8 cellular contexts compared by ENCODE assay signal in genomic region chr9:114662081-114662989, GRCh38. TPM values are rescaled to one million over a fixed set of nuclear protein-coding genes. Genes with fewer than 3 reads are reported as not detected.
DNase-seq lines count a peak whose midpoint lies in the region; ATAC-seq lines count a peak whose summit lies in the region.

No MANE protein-coding gene starts in this region.

- no peaks in the 10 kb centered on the region for H3K27me3 ChIP-seq in right cardiac atrium (ENCODE audit: control insufficient read depth, insufficient read depth)

- peak overlapping the region; percentile 2 for H3K9ac ChIP-seq in SK-N-MC (ENCODE audit: insufficient read length)

- 34% methylated on average over 10 of the region's 10 CpGs for WGBS in right cardiac atrium

- DNase-seq in AG20443 (ENCODE audit: low spot score) (peak; percentile 87), SK-N-MC (ENCODE audit: low read depth, low spot score) (no peak), right cardiac atrium (peak in 2 of 3 donors; percentile 19 to 53), NCI-H524 treated with DMSO at 0.1 percent for 48 hours (lab: John Stamatoyannopoulos, UW) (no peak)
- DNase-seq in activated naive CD8-positive, alpha-beta T cell treated with anti-CD3 and anti-CD28 coated beads, Interleukin-2, amount 10 ng/mL, durations not matched to agents 7 days and 5 days: peak; percentile 66
- DNase-seq in stimulated activated CD4-positive, alpha-beta T cell treated with anti-CD3 and anti-CD28 coated beads, Interleukin-12 subunit alpha, Interleukin-12 subunit beta, amount 100 ng/mL, for 4 hours: peak; percentile 61

- no peak overlapping the region for H3K4me3 Mint-ChIP-seq in activated naive CD8-positive, alpha-beta T cell treated with anti-CD3 and anti-CD28 coated beads, Interleukin-2, amount 10 ng/mL, durations not matched to agents 7 days and 5 days

- no peaks in the 10 kb centered on the region for H3K36me3 Mint-ChIP-seq in activated naive CD8-positive, alpha-beta T cell treated with anti-CD3 and anti-CD28 coated beads, Interleukin-2, amount 10 ng/mL, durations not matched to agents 7 days and 5 days

- H3K4me3 ChIP-seq in SK-N-MC: no peak overlapping the region
- no peak overlapping the region for H3K4me3 ChIP-seq in right cardiac atrium (ENCODE audit: low read length)

- POLR2A ChIA-PET in activated naive CD8-positive, alpha-beta T cell treated with anti-CD3 and anti-CD28 coated beads, Interleukin-2, amount 10 ng/mL, durations not matched to agents 7 days and 5 days (lab: Charles Lee): interaction anchor here (1.3 kb wide), 1 partner anchor 256 kb away, joined by 3 read pairs; no protein-coding TSS in a partner anchor

- peaks cover 10% of the 10 kb centered on the region for H3K27me3 Mint-ChIP-seq in activated naive CD8-positive, alpha-beta T cell treated with anti-CD3 and anti-CD28 coated beads, Interleukin-2, amount 10 ng/mL, durations not matched to agents 7 days and 5 days

- peaks cover 2% of the 10 kb centered on the region for H3K4me1 Mint-ChIP-seq in activated naive CD8-positive, alpha-beta T cell treated with anti-CD3 and anti-CD28 coated beads, Interleukin-2, amount 10 ng/mL, durations not matched to agents 7 days and 5 days

- H3K4me1 ChIP-seq in right cardiac atrium (ENCODE audit: control insufficient read depth, insufficient read depth, low read length): no peaks in the 10 kb centered on the region

- H3K9me3 ChIP-seq in SK-N-MC (ENCODE audit: low read depth, low read length) (no peaks in the 10 kb centered on the region), right cardiac atrium (ENCODE audit: control insufficient read depth, low read length) (no peaks in the 10 kb centered on the region)

- intact Hi-C loops in right cardiac atrium (cut with DNase I): loop anchor here in 2 of 4 donors (10.0 kb wide), 1 partner anchor 352 kb away; no protein-coding TSS in a partner anchor

- ATAC-seq in GM18867 (IDR thresholded peaks at IDR 0.05; ENCODE audit: unreplicated experiment) (peak; percentile 84), HG03439 (IDR thresholded peaks at IDR 0.05; ENCODE audit: unreplicated experiment) (peak; percentile 73), right cardiac atrium (peak; percentile 75 to 76)
- peak; percentile 93 for ATAC-seq in activated naive CD8-positive, alpha-beta T cell treated with anti-CD3 and anti-CD28 coated beads, Interleukin-2, amount 10 ng/mL, durations not matched to agents 7 days and 5 days (ENCODE audit: low read depth)

- no peak overlapping the region for H3K27ac Mint-ChIP-seq in activated naive CD8-positive, alpha-beta T cell treated with anti-CD3 and anti-CD28 coated beads, Interleukin-2, amount 10 ng/mL, durations not matched to agents 7 days and 5 days

- no peaks in the 10 kb centered on the region for H3K36me3 ChIP-seq in SK-N-MC (ENCODE audit: insufficient read depth, low read length)

- no peaks in the 10 kb centered on the region for H3K9me3 Mint-ChIP-seq in activated naive CD8-positive, alpha-beta T cell treated with anti-CD3 and anti-CD28 coated beads, Interleukin-2, amount 10 ng/mL, durations not matched to agents 7 days and 5 days

- no peak overlapping the region for H3K27ac ChIP-seq in SK-N-MC
- H3K27ac ChIP-seq in right cardiac atrium (ENCODE audit: low read length): no peak overlapping the region

RNA-seq across cellular contexts. Expression of gene TEX53, which starts 4.7 kb away (rescaled TPM):
- not detected for total RNA-seq in activated naive CD8-positive, alpha-beta T cell treated with anti-CD3 and anti-CD28 coated beads, Interleukin-2, amount 10 ng/mL, durations not matched to agents 7 days and 5 days
- not detected for total RNA-seq in right cardiac atrium
- not detected for polyA plus RNA-seq in right cardiac atrium

RNA-seq across cellular contexts. Expression of gene TEX48, which starts 19.7 kb away (rescaled TPM):
- not detected for total RNA-seq in activated naive CD8-positive, alpha-beta T cell treated with anti-CD3 and anti-CD28 coated beads, Interleukin-2, amount 10 ng/mL, durations not matched to agents 7 days and 5 days
- not detected for total RNA-seq in right cardiac atrium
- polyA plus RNA-seq in right cardiac atrium: not detected

RNA-seq across cellular contexts. Expression of gene TMEM268, which starts 51.2 kb away (rescaled TPM):
- total RNA-seq in activated naive CD8-positive, alpha-beta T cell treated with anti-CD3 and anti-CD28 coated beads, Interleukin-2, amount 10 ng/mL, durations not matched to agents 7 days and 5 days: 10 to 100 TPM; 22.0 to 23.1 TPM
- 1 to 10 TPM; 6.3 to 7.8 (median 7.1) TPM for total RNA-seq in right cardiac atrium
- polyA plus RNA-seq in right cardiac atrium: 3.0 TPM

Comparison
In these comparisons a context has a peak if more than half of its experiments do, and no peak if none do; other contexts are left out.
1. DNase-seq: peak in AG20443 (single experiment), activated naive CD8-positive, alpha-beta T cell treated with anti-CD3 and anti-CD28 coated beads, Interleukin-2, amount 10 ng/mL, durations not matched to agents 7 days and 5 days (single experiment), right cardiac atrium (2 of 3) and stimulated activated CD4-positive, alpha-beta T cell treated with anti-CD3 and anti-CD28 coated beads, Interleukin-12 subunit alpha, Interleukin-12 subunit beta, amount 100 ng/mL, for 4 hours (single experiment); none in SK-N-MC (single experiment) and NCI-H524 treated with DMSO at 0.1 percent for 48 hours (single experiment).
2. Peak in every context shown above with its lines, with median percentiles within 50 percentile points of each other: ATAC-seq.